Comparison of ENCODE assay signal across 8 cellular contexts in the genomic region with DNA sequence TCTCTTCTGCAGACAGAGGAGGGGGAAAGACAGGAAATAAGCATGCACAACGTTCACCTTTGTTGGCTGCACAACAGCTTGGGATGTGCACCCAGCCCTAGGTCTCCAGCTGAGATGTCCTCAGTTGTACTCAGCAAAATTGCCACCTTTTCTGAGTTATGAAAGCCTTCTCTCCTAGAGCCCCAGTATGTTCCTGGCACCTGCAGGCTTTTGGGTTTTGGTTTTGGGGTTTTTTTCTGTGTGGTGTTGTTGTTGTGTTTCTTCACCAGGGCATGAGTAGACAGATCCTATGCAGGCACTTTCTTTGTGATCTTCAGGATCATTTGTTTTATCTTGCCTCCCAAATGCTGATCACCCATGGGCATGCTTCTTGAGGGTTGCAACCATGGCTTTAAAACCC.
"Had no signal": no experiment of that assay in that cellular context is flagged by ENCODE, and none has a peak within 500 bp of the region (broad histone marks: within the 10 kb centered on the region; RNA-seq: fewer than 3 reads in every experiment).

No MANE protein-coding gene starts in this region.

- H3K27ac ChIP-seq: GM23248, HL-60 had no signal

- H2AFZ ChIP-seq: GM23248 had no signal

- DNase-seq: GM23248, GOT3, H9, HCEC 1CT, IMR-90, KG1 had no signal

- H3K9ac ChIP-seq: GM23248 had no signal

- FAIRE-seq: K562 had no signal

- H3K4me3 ChIP-seq: GM23248, K562 had no signal

- ATAC-seq: K562 had no signal
